ENCODE assay signal across 11 cellular contexts in genomic region chr7:150801242-150801945, GRCh38. TPM values are rescaled to one million over a fixed set of nuclear protein-coding genes. Genes with fewer than 3 reads are reported as not detected.
DNase-seq lines count a peak whose midpoint lies in the region; ATAC-seq and TF ChIP-seq lines count a peak whose summit lies in the region.
"Had no signal": no experiment of that assay in that cellular context is flagged by ENCODE, and none has a peak within 500 bp of the region (broad histone marks: within the 10 kb centered on the region; RNA-seq: fewer than 3 reads in every experiment).

No MANE protein-coding gene starts in this region.

- peaks cover under 1% of the 10 kb centered on the region for H3K9me3 Mint-ChIP-seq in activated CD8-positive, alpha-beta T cell treated with anti-CD3 and anti-CD28 coated beads for 36 hours
- H3K9me3 Mint-ChIP-seq in activated CD8-positive, alpha-beta T cell treated with anti-CD3 and anti-CD28 coated beads, Interleukin-2, amount 10 ng/mL, durations not matched to agents 7 days and 5 days (ENCODE audit: insufficient read depth), result no peaks in the 10 kb centered on the region
- H3K9me3 Mint-ChIP-seq in endodermal cell (peaks cover 9% of the 10 kb centered on the region), mesothelial cell of epicardium (peaks cover 7% of the 10 kb centered on the region)

- H3K4me1 Mint-ChIP-seq in activated CD8-positive, alpha-beta T cell treated with anti-CD3 and anti-CD28 coated beads for 36 hours (ENCODE audit: low read depth), result peaks cover 5% of the 10 kb centered on the region
- H3K4me1 Mint-ChIP-seq in activated CD8-positive, alpha-beta T cell treated with anti-CD3 and anti-CD28 coated beads, Interleukin-2, amount 10 ng/mL, durations not matched to agents 7 days and 5 days (ENCODE audit: low read depth), result peaks cover 8% of the 10 kb centered on the region
- H3K4me1 Mint-ChIP-seq in endodermal cell, result peaks cover 4% of the 10 kb centered on the region
- peaks cover 4% of the 10 kb centered on the region for H3K4me1 Mint-ChIP-seq in mesothelial cell of epicardium

- H3K4me1 ChIP-seq in endodermal cell (ENCODE audit: control insufficient read depth, insufficient read depth, low read length), result no peaks in the 10 kb centered on the region
- peaks cover 0 to 19% (median 4%) of the 10 kb centered on the region in 4 donors for H3K4me1 ChIP-seq in tibial artery

- no peak overlapping the region for H3K9ac ChIP-seq in endodermal cell (ENCODE audit: extremely low read depth, low read length, poor library complexity, severe bottlenecking)

- intact Hi-C loops in activated CD8-positive, alpha-beta T cell treated with anti-CD3 and anti-CD28 coated beads for 36 hours (cut with micrococcal nuclease), result no loop called here
- intact Hi-C loops in tibial artery (cut with DNase I; ENCODE audit: low total_unique reads), result no loop called here

- DNase-seq in activated CD8-positive, alpha-beta T cell treated with anti-CD3 and anti-CD28 coated beads for 36 hours, result no peak
- DNase-seq in activated CD8-positive, alpha-beta T cell treated with anti-CD3 and anti-CD28 coated beads, Interleukin-2, amount 10 ng/mL, durations not matched to agents 7 days and 5 days, result no peak
- DNase-seq in endodermal cell (no peak), mesothelial cell of epicardium (ENCODE audit: low spot score in 2 of 2, unreplicated experiment in 2 of 2) (no peak), tibial artery (no peak), NK-92 (lab: John Stamatoyannopoulos, UW; ENCODE audit: unreplicated experiment) (no peak), EL (no peak)
- DNase-seq: KBM-7 had no signal

- no peak for ATAC-seq in activated CD8-positive, alpha-beta T cell treated with anti-CD3 and anti-CD28 coated beads for 36 hours
- ATAC-seq in activated CD8-positive, alpha-beta T cell treated with anti-CD3 and anti-CD28 coated beads, Interleukin-2, amount 10 ng/mL, durations not matched to agents 7 days and 5 days, result no peak
- ATAC-seq in HG03135 (IDR thresholded peaks at IDR 0.05; ENCODE audit: unreplicated experiment), result no peak

- WGBS in endodermal cell (ENCODE audit: insufficient coverage in 1 of 2, insufficient read length in 1 of 2), 2 experiments, result 40 to 58% methylated on average over 2 to 26 of the region's 26 CpGs

- H3K27ac ChIP-seq in endodermal cell (ENCODE audit: low read depth, low read length) (no peak overlapping the region), tibial artery (no peak overlapping the region)

- H3K27ac Mint-ChIP-seq in activated CD8-positive, alpha-beta T cell treated with anti-CD3 and anti-CD28 coated beads for 36 hours, result no peak overlapping the region
- no peak overlapping the region for H3K27ac Mint-ChIP-seq in activated CD8-positive, alpha-beta T cell treated with anti-CD3 and anti-CD28 coated beads, Interleukin-2, amount 10 ng/mL, durations not matched to agents 7 days and 5 days
- H3K27ac Mint-ChIP-seq in endodermal cell (no peak overlapping the region), mesothelial cell of epicardium (no peak overlapping the region)

- POLR2A ChIA-PET in activated CD8-positive, alpha-beta T cell treated with anti-CD3 and anti-CD28 coated beads for 36 hours (lab: Charles Lee), result no interaction called here
- POLR2A ChIA-PET in activated CD8-positive, alpha-beta T cell treated with anti-CD3 and anti-CD28 coated beads, Interleukin-2, amount 10 ng/mL, durations not matched to agents 7 days and 5 days (lab: Charles Lee), result no interaction called here

- no peak overlapping the region for H3K4me3 ChIP-seq in endodermal cell (ENCODE audit: low read length)
- peak overlapping the region; percentile 37 to 48 for H3K4me3 ChIP-seq in tibial artery

- H3K36me3 ChIP-seq in endodermal cell (ENCODE audit: control insufficient read depth, insufficient read depth, low read length), result no peaks in the 10 kb centered on the region
- H3K36me3 ChIP-seq in tibial artery, result peaks cover 0 to 4% (median 0%) of the 10 kb centered on the region in 3 donors

- H3K27me3 Mint-ChIP-seq in activated CD8-positive, alpha-beta T cell treated with anti-CD3 and anti-CD28 coated beads for 36 hours, result peaks cover 34% of the 10 kb centered on the region
- H3K27me3 Mint-ChIP-seq in activated CD8-positive, alpha-beta T cell treated with anti-CD3 and anti-CD28 coated beads, Interleukin-2, amount 10 ng/mL, durations not matched to agents 7 days and 5 days (ENCODE audit: low read depth), result peaks cover 49% of the 10 kb centered on the region
- H3K27me3 Mint-ChIP-seq in endodermal cell (ENCODE audit: insufficient read depth), result peaks cover 88% of the 10 kb centered on the region
- H3K27me3 Mint-ChIP-seq in mesothelial cell of epicardium (ENCODE audit: low read depth), result peaks cover 80% of the 10 kb centered on the region

- H3K27me3 ChIP-seq in endodermal cell (ENCODE audit: control insufficient read depth, insufficient read depth, low read length, poor library complexity, severe bottlenecking) (peaks cover 88% of the 10 kb centered on the region), tibial artery (peaks cover 0 to 40% of the 10 kb centered on the region in 2 donors)

- peaks cover 2% of the 10 kb centered on the region for H3K36me3 Mint-ChIP-seq in activated CD8-positive, alpha-beta T cell treated with anti-CD3 and anti-CD28 coated beads for 36 hours (ENCODE audit: low read depth)
- no peaks in the 10 kb centered on the region for H3K36me3 Mint-ChIP-seq in activated CD8-positive, alpha-beta T cell treated with anti-CD3 and anti-CD28 coated beads, Interleukin-2, amount 10 ng/mL, durations not matched to agents 7 days and 5 days (ENCODE audit: low read depth)
- H3K36me3 Mint-ChIP-seq in endodermal cell (ENCODE audit: low read depth) (no peaks in the 10 kb centered on the region), mesothelial cell of epicardium (no peaks in the 10 kb centered on the region)

- CTCF ChIA-PET in activated CD8-positive, alpha-beta T cell treated with anti-CD3 and anti-CD28 coated beads for 36 hours (lab: Charles Lee), result no interaction called here
- CTCF ChIA-PET in activated CD8-positive, alpha-beta T cell treated with anti-CD3 and anti-CD28 coated beads, Interleukin-2, amount 10 ng/mL, durations not matched to agents 7 days and 5 days (lab: Charles Lee), result no interaction called here

- peak overlapping the region; percentile 30 for H3K4me3 Mint-ChIP-seq in activated CD8-positive, alpha-beta T cell treated with anti-CD3 and anti-CD28 coated beads for 36 hours
- no peak overlapping the region for H3K4me3 Mint-ChIP-seq in activated CD8-positive, alpha-beta T cell treated with anti-CD3 and anti-CD28 coated beads, Interleukin-2, amount 10 ng/mL, durations not matched to agents 7 days and 5 days
- peak overlapping the region; percentile 36 for H3K4me3 Mint-ChIP-seq in endodermal cell
- H3K4me3 Mint-ChIP-seq in mesothelial cell of epicardium, result peak overlapping the region; percentile 57

- no peak for TF ChIP-seq CTCF in activated CD8-positive, alpha-beta T cell treated with anti-CD3 and anti-CD28 coated beads for 36 hours (IDR thresholded peaks at IDR 0.05)
- TF ChIP-seq CTCF in endodermal cell (conservative IDR thresholded peaks at IDR 0.05) (no peak), mesothelial cell of epicardium (IDR thresholded peaks at IDR 0.05; ENCODE audit: unreplicated experiment) (no peak), tibial artery (IDR thresholded peaks at IDR 0.05) (no peak)

- H3K9me3 ChIP-seq in endodermal cell (ENCODE audit: control insufficient read depth, low read length) (peaks cover 10% of the 10 kb centered on the region), tibial artery (peaks cover 0 to 11% (median 10%) of the 10 kb centered on the region in 3 donors)

RNA-seq across cellular contexts. Expression of gene TMEM176A, which starts 0.8 kb away (rescaled TPM):
- not detected for total RNA-seq in activated CD8-positive, alpha-beta T cell treated with anti-CD3 and anti-CD28 coated beads for 36 hours
- total RNA-seq in activated CD8-positive, alpha-beta T cell treated with anti-CD3 and anti-CD28 coated beads, Interleukin-2, amount 10 ng/mL, durations not matched to agents 7 days and 5 days, result not detected
- not detected for total RNA-seq in endodermal cell
- 9.8 TPM for polyA plus RNA-seq in endodermal cell (2013, experiment 1 of 2)
- polyA plus RNA-seq in endodermal cell (2013, experiment 2 of 2), result 7.0 TPM
- total RNA-seq in mesothelial cell of epicardium, result 2.5 to 3.6 TPM (median 3.1 TPM) in 3 replicates
- polyA plus RNA-seq: neural cell had no signal

RNA-seq across cellular contexts. Expression of gene TMEM176B, which starts 1.2 kb away (rescaled TPM):
- total RNA-seq in activated CD8-positive, alpha-beta T cell treated with anti-CD3 and anti-CD28 coated beads for 36 hours, result not detected
- total RNA-seq in activated CD8-positive, alpha-beta T cell treated with anti-CD3 and anti-CD28 coated beads, Interleukin-2, amount 10 ng/mL, durations not matched to agents 7 days and 5 days, result not detected
- total RNA-seq in endodermal cell (under 1 TPM; 0.31 to 0.35 TPM), mesothelial cell of epicardium (1.9 to 2.8 TPM (median 2.3 TPM) in 3 replicates)
- polyA plus RNA-seq in endodermal cell (2013, experiment 1 of 2), result 5.0 TPM
- 3.0 TPM for polyA plus RNA-seq in endodermal cell (2013, experiment 2 of 2)

RNA-seq across cellular contexts. Expression of gene AOC1, which starts 50.9 kb away (rescaled TPM):
- not detected for total RNA-seq in activated CD8-positive, alpha-beta T cell treated with anti-CD3 and anti-CD28 coated beads for 36 hours
- total RNA-seq in activated CD8-positive, alpha-beta T cell treated with anti-CD3 and anti-CD28 coated beads, Interleukin-2, amount 10 ng/mL, durations not matched to agents 7 days and 5 days, result not detected
- total RNA-seq in endodermal cell (not detected), mesothelial cell of epicardium (not detected in 3 replicates)
- not detected for polyA plus RNA-seq in endodermal cell (2013, experiment 1 of 2)
- not detected for polyA plus RNA-seq in endodermal cell (2013, experiment 2 of 2)
- polyA plus RNA-seq: AG04450, neural cell had no signal
